ENCODE assay signal across 8 cellular contexts in genomic region chr18:45275367-45276113, GRCh38.
DNase-seq lines count a peak whose midpoint lies in the region; ATAC-seq, FAIRE-seq and TF ChIP-seq lines count a peak whose summit lies in the region.

No MANE protein-coding gene starts in this region.

- H3K36me3 Mint-ChIP-seq in astrocyte (ENCODE audit: low read depth, unreplicated experiment): no peaks in the 10 kb centered on the region

- H4K8ac ChIP-seq in mesendoderm (ENCODE audit: low read depth, low read length): no peak overlapping the region

- H4K20me1 ChIP-seq in DND-41 (ENCODE audit: insufficient read depth, low read length): no peaks in the 10 kb centered on the region
- H4K20me1 ChIP-seq in KMS-11 (ENCODE audit: insufficient read depth): no peaks in the 10 kb centered on the region
- H4K20me1 ChIP-seq in astrocyte (ENCODE audit: insufficient read depth, low read length): no peaks in the 10 kb centered on the region

- H3K18ac ChIP-seq in mesendoderm (ENCODE audit: low read length): no peak overlapping the region

- H3K9me3 Mint-ChIP-seq in astrocyte (ENCODE audit: unreplicated experiment): peaks cover 1% of the 10 kb centered on the region

- no peak overlapping the region for H2BK5ac ChIP-seq in mesendoderm (ENCODE audit: low read length)

- ATAC-seq in DND-41 (ENCODE audit: insufficient read depth, low read depth): no peak
- no peak for ATAC-seq in HG03139 (IDR thresholded peaks at IDR 0.05; ENCODE audit: unreplicated experiment)

- H2BK120ac ChIP-seq in mesendoderm (ENCODE audit: low read depth, low read length): no peak overlapping the region

- H3K79me2 ChIP-seq in DND-41 (ENCODE audit: insufficient read depth, low read length): no peaks in the 10 kb centered on the region
- H3K79me2 ChIP-seq in KMS-11 (ENCODE audit: insufficient read depth, low read depth): no peaks in the 10 kb centered on the region
- H3K79me2 ChIP-seq in astrocyte (ENCODE audit: insufficient read depth, low read length): no peaks in the 10 kb centered on the region
- no peaks in the 10 kb centered on the region for H3K79me2 ChIP-seq in mesendoderm (ENCODE audit: control insufficient read depth, insufficient read depth, low read length)

- H2AK5ac ChIP-seq in mesendoderm (ENCODE audit: low read length): no peak overlapping the region

- no peak overlapping the region for H3K27ac ChIP-seq in DND-41 (ENCODE audit: low read length)
- H3K27ac ChIP-seq in KMS-11: no peak overlapping the region
- H3K27ac ChIP-seq in astrocyte (ENCODE audit: low read depth, low read length): no peak overlapping the region
- no peak overlapping the region for H3K27ac ChIP-seq in mesendoderm (ENCODE audit: low read depth, low read length)

- WGBS in mesendoderm (ENCODE audit: extremely low coverage, insufficient coverage, low lambda C conversion rate): no CpG with 5 or more reads among the region's 5 CpGs

- no peak overlapping the region for H3K56ac ChIP-seq in mesendoderm (ENCODE audit: low read length)

- H3K9ac ChIP-seq in DND-41 (ENCODE audit: low read depth, low read length) (no peak overlapping the region), KMS-11 (no peak overlapping the region), astrocyte (ENCODE audit: low read length) (no peak overlapping the region), mesendoderm (ENCODE audit: low read length) (no peak overlapping the region)

- no peaks in the 10 kb centered on the region for H3K79me1 ChIP-seq in mesendoderm (ENCODE audit: low read length)

- H2BK15ac ChIP-seq in mesendoderm (replicated peaks; ENCODE audit: low read depth): no peak overlapping the region

- H3K27ac Mint-ChIP-seq in astrocyte (ENCODE audit: unreplicated experiment): no peak overlapping the region

- FAIRE-seq in astrocyte (lab: Jason Lieb, UNC): peak; percentile 73

- H3K4me1 ChIP-seq in DND-41 (ENCODE audit: insufficient read depth, low read length) (no peaks in the 10 kb centered on the region), KMS-11 (ENCODE audit: low read depth, poor library complexity, severe bottlenecking) (no peaks in the 10 kb centered on the region), astrocyte (ENCODE audit: insufficient read depth, low read length) (no peaks in the 10 kb centered on the region), mesendoderm (ENCODE audit: control insufficient read depth, low read depth, low read length) (no peaks in the 10 kb centered on the region)

- H3K9me3 ChIP-seq in DND-41 (ENCODE audit: insufficient read depth, low read length, severe bottlenecking): peaks cover 3% of the 10 kb centered on the region
- peaks cover 3% of the 10 kb centered on the region for H3K9me3 ChIP-seq in astrocyte (ENCODE audit: insufficient read depth, low read depth, low read length)

- no peak overlapping the region for H4K5ac ChIP-seq in mesendoderm (ENCODE audit: low read length)

- H3K36me3 ChIP-seq in DND-41 (ENCODE audit: insufficient read depth, low read length) (no peaks in the 10 kb centered on the region), KMS-11 (ENCODE audit: insufficient read depth) (no peaks in the 10 kb centered on the region), astrocyte (ENCODE audit: insufficient read depth, low read length) (no peaks in the 10 kb centered on the region), mesendoderm (ENCODE audit: control insufficient read depth, insufficient read depth, low read length) (no peaks in the 10 kb centered on the region)

- TF ChIP-seq CTCF in DND-41 (IDR thresholded peaks at IDR 0.05; ENCODE audit: borderline replicate concordance, extremely low read depth, low read length, poor library complexity, severe bottlenecking) (peak; percentile 81), KMS-11 (conservative IDR thresholded peaks at IDR 0.05; ENCODE audit: low read depth, low read length) (peak; percentile 98), astrocyte (IDR thresholded peaks at IDR 0.05; ENCODE audit: insufficient read depth, low read depth, low read length) (peak; percentile 83)

- no peak overlapping the region for H3K4ac ChIP-seq in mesendoderm (ENCODE audit: low read depth, low read length)

- no peak overlapping the region for H3K4me3 Mint-ChIP-seq in astrocyte (ENCODE audit: unreplicated experiment)

- H3K27me3 ChIP-seq in DND-41 (ENCODE audit: insufficient read depth, low read length, poor library complexity): peaks cover 3% of the 10 kb centered on the region
- no peaks in the 10 kb centered on the region for H3K27me3 ChIP-seq in KMS-11 (ENCODE audit: insufficient read depth, low read depth)
- no peaks in the 10 kb centered on the region for H3K27me3 ChIP-seq in astrocyte (ENCODE audit: insufficient read depth, low read length)
- H3K27me3 ChIP-seq in mesendoderm (ENCODE audit: insufficient read depth, low read length, poor library complexity): no peaks in the 10 kb centered on the region

- DNase-seq in DND-41 (no peak), astrocyte (ENCODE audit: low read depth) (no peak), mesendoderm (peak; percentile 56), NCI-H1436 (lab: John Stamatoyannopoulos, UW) (no peak), NCI-H187 treated with DMSO at 0.1 percent for 48 hours (lab: John Stamatoyannopoulos, UW) (no peak), dedifferentiated amniotic fluid mesenchymal stem cell (ENCODE audit: extremely low spot score) (no peak)

- H3K4me2 ChIP-seq in DND-41 (ENCODE audit: insufficient read depth, low read length) (no peak overlapping the region), KMS-11 (no peak overlapping the region), astrocyte (ENCODE audit: low read length) (no peak overlapping the region), mesendoderm (ENCODE audit: low read length) (no peak overlapping the region)

- H3K27me3 Mint-ChIP-seq in astrocyte (ENCODE audit: low read depth, unreplicated experiment): peaks cover 6% of the 10 kb centered on the region

- H3K23ac ChIP-seq in mesendoderm (ENCODE audit: low read length): no peak overlapping the region

- H3K4me1 Mint-ChIP-seq in astrocyte (ENCODE audit: low read depth, unreplicated experiment): no peaks in the 10 kb centered on the region

- H2AFZ ChIP-seq in DND-41 (ENCODE audit: low read depth, low read length) (no peak overlapping the region), KMS-11 (ENCODE audit: low read depth) (no peak overlapping the region), astrocyte (ENCODE audit: low read depth, low read length) (no peak overlapping the region)

- no peak overlapping the region for H3K4me3 ChIP-seq in DND-41 (ENCODE audit: low read depth in 1 of 2, low read length in 2 of 2)
- no peak overlapping the region for H3K4me3 ChIP-seq in KMS-11 (IDR thresholded peaks at IDR 0.05; ENCODE audit: insufficient read depth, low read depth, low read length)
- no peak overlapping the region for H3K4me3 ChIP-seq in astrocyte (ENCODE audit: insufficient read depth, low read depth, low read length)
- no peak overlapping the region for H3K4me3 ChIP-seq in mesendoderm (ENCODE audit: low read length)
